ENCODE assay signal across 9 cellular contexts in the genomic region with DNA sequence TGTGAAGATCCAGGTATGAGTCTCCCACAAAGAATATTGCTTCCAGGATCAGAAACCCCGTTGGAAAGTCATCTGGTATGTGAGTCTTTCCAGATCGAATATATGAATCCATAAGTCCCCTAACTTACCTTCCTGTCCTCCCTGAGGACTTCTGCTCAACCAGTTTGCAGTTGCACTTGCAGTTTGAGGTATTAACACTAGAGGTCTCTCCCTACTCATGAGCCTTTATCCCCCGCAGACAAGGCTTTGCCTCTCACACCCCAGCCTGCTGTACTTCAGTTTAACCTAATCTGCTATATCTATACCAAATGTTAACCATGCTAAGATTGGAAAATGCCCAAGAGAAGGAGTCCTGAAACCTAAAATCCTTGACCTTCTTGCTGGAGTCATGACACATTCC.
DNase-seq lines count a peak whose midpoint lies in the region; ATAC-seq and TF ChIP-seq lines count a peak whose summit lies in the region.
"Had no signal": no experiment of that assay in that cellular context is flagged by ENCODE, and none has a peak within 500 bp of the region (broad histone marks: within the 10 kb centered on the region; RNA-seq: fewer than 3 reads in every experiment).

No MANE protein-coding gene starts in this region.

- no peaks in the 10 kb centered on the region for H3K36me3 Mint-ChIP-seq in WTC11

- DNase-seq in GM10248 (ENCODE audit: extremely low spot score): no peak
- DNase-seq in HuH-7 (ENCODE audit: low spot score): peak; percentile 8
- DNase-seq in WTC11 (ENCODE audit: low spot score): peak; percentile 20
- no peak for DNase-seq in cortex of kidney (lab: John Stamatoyannopoulos, UW)
- DNase-seq in hepatic stellate cell (ENCODE audit: low spot score): no peak
- DNase-seq in NCI-H146 (lab: John Stamatoyannopoulos, UW): no peak
- DNase-seq: activated gamma-delta T cell had no signal

- H3K4me2 ChIP-seq in neural cell (ENCODE audit: low read length): no peak overlapping the region

- no peak for TF ChIP-seq EP300 in neural cell (conservative IDR thresholded peaks at IDR 0.05; ENCODE audit: poor library complexity, severe bottlenecking)

- no peak overlapping the region for H2AFZ ChIP-seq in neural cell (ENCODE audit: low read depth, low read length)

- no peaks in the 10 kb centered on the region for H3F3A ChIP-seq in neural cell (ENCODE audit: insufficient read depth, low read length, poor library complexity, severe bottlenecking)

- no peaks in the 10 kb centered on the region for H3K9me3 ChIP-seq in neural cell (ENCODE audit: low read length)

- no peaks in the 10 kb centered on the region for H3K9me2 ChIP-seq in neural cell (ENCODE audit: insufficient read depth, low read length)

- H3K27me3 ChIP-seq in neural cell (ENCODE audit: insufficient read depth, low read depth, low read length): no peaks in the 10 kb centered on the region

- H4K20me1 ChIP-seq in neural cell (ENCODE audit: insufficient read depth): no peaks in the 10 kb centered on the region

- CTCF ChIA-PET in GM10248 (lab: Yijun Ruan, JAX) (interaction anchor here (1.8 kb wide), 1 partner anchor 9 kb away, joined by 5 read pairs; no protein-coding TSS in a partner anchor), WTC11 (lab: Charles Lee) (no interaction called here)

- no peaks in the 10 kb centered on the region for H3K79me2 ChIP-seq in neural cell (replicated peaks; ENCODE audit: insufficient read depth, low read length)

- POLR2A ChIA-PET in GM10248 (lab: Yijun Ruan, JAX): no interaction called here
- POLR2A ChIA-PET in WTC11 (lab: Charles Lee): no interaction called here

- peaks cover 12% of the 10 kb centered on the region for H3K4me1 Mint-ChIP-seq in WTC11

- TF ChIP-seq CTCF in GM10248 (IDR thresholded peaks at IDR 0.05; ENCODE audit: control extremely low read depth, extremely low read depth, low read depth, missing control alignments) (peak; percentile 20), WTC11 (IDR thresholded peaks at IDR 0.05) (peak; percentile 65), neural cell (IDR thresholded peaks at IDR 0.05; ENCODE audit: poor library complexity, severe bottlenecking) (peak; percentile 35)

- H3K36me3 ChIP-seq in neural cell (ENCODE audit: insufficient read depth, low read length): no peaks in the 10 kb centered on the region

- no peak overlapping the region for H3K27ac ChIP-seq in neural cell (ENCODE audit: low read length)

- TF ChIP-seq RAD21 in neural cell (conservative IDR thresholded peaks at IDR 0.05): peak; percentile 20

- peaks cover 4% of the 10 kb centered on the region for H3K9me3 Mint-ChIP-seq in WTC11

- no peaks in the 10 kb centered on the region for H3K27me3 Mint-ChIP-seq in WTC11 (ENCODE audit: low read depth)

- H3K27ac Mint-ChIP-seq in WTC11: no peak overlapping the region

- H3K4me3 Mint-ChIP-seq in WTC11: no peak overlapping the region

- H3K9ac ChIP-seq in neural cell (ENCODE audit: low read length): no peak overlapping the region

- ATAC-seq in WTC11 (peak; percentile 86), GM21529 (IDR thresholded peaks at IDR 0.05; ENCODE audit: unreplicated experiment) (no peak)

- H3K4me3 ChIP-seq in neural cell (ENCODE audit: low read length): no peak overlapping the region

TF ChIP-seq in WTC11, 78 proteins besides CTCF, POLR2A, EP300 and RAD21:
- TF ChIP-seq SOX15 (CRISPR knock-in tag; IDR thresholded peaks at IDR 0.05): no peak
- TF ChIP-seq FOXK1 (CRISPR knock-in tag; IDR thresholded peaks at IDR 0.05): no peak
- TF ChIP-seq, protein P1, sequence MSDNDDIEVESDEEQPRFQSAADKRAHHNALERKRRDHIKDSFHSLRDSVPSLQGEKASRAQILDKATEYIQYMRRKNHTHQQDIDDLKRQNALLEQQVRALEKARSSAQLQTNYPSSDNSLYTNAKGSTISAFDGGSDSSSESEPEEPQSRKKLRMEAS (CRISPR knock-in tag; IDR thresholded peaks at IDR 0.05): no peak
- no peak for TF ChIP-seq ZNF138 (CRISPR knock-in tag; conservative IDR thresholded peaks at IDR 0.05)
- no peak for TF ChIP-seq NR1H2 (CRISPR knock-in tag; IDR thresholded peaks at IDR 0.05)
- no peak for TF ChIP-seq ETV6 (CRISPR knock-in tag; IDR thresholded peaks at IDR 0.05)
- TF ChIP-seq, protein P2, sequence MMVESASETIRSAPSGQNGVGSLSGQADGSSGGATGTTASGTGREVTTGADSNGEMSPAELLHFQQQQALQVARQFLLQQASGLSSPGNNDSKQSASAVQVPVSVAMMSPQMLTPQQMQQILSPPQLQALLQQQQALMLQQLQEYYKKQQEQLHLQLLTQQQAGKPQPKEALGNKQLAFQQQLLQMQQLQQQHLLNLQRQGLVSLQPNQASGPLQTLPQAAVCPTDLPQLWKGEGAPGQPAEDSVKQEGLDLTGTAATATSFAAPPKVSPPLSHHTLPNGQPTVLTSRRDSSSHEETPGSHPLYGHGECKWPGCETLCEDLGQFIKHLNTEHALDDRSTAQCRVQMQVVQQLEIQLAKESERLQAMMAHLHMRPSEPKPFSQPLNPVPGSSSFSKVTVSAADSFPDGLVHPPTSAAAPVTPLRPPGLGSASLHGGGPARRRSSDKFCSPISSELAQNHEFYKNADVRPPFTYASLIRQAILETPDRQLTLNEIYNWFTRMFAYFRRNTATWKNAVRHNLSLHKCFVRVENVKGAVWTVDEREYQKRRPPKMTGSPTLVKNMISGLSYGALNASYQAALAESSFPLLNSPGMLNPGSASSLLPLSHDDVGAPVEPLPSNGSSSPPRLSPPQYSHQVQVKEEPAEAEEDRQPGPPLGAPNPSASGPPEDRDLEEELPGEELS (CRISPR knock-in tag; IDR thresholded peaks at IDR 0.05): no peak
- no peak for TF ChIP-seq RORB (CRISPR knock-in tag; IDR thresholded peaks at IDR 0.05)
- no peak for TF ChIP-seq NFYB (CRISPR knock-in tag; conservative IDR thresholded peaks at IDR 0.05; ENCODE audit: low read depth)
- no peak for TF ChIP-seq CREM (CRISPR knock-in tag; IDR thresholded peaks at IDR 0.05)

TF ChIP-seq in neural cell, 6 proteins besides CTCF, POLR2A, EP300 and RAD21:
- TF ChIP-seq MXI1 (conservative IDR thresholded peaks at IDR 0.05; ENCODE audit: poor library complexity, severe bottlenecking) (no peak), TAF1 (IDR thresholded peaks at IDR 0.05; ENCODE audit: low read depth) (no peak), REST (IDR thresholded peaks at IDR 0.05; ENCODE audit: borderline replicate concordance) (no peak), EZH2 (IDR thresholded peaks at IDR 0.05; ENCODE audit: borderline replicate concordance, insufficient read depth, low read length, poor library complexity, severe bottlenecking) (no peak), POLR2AphosphoS5 (IDR thresholded peaks at IDR 0.05) (no peak), SMC3 (conservative IDR thresholded peaks at IDR 0.05; ENCODE audit: poor library complexity) (no peak)

Comparison
In these comparisons a context has a peak if more than half of its experiments do, and no peak if none do; other contexts are left out.
1. DNase-seq: peak in HuH-7 (single experiment) and WTC11 (single experiment); none in GM10248 (single experiment), cortex of kidney (single experiment), hepatic stellate cell (single experiment) and NCI-H146 (single experiment).
2. Peak in every context shown above with its lines, with median percentiles within 50 percentile points of each other: CTCF ChIP-seq.